In the genomic region with DNA sequence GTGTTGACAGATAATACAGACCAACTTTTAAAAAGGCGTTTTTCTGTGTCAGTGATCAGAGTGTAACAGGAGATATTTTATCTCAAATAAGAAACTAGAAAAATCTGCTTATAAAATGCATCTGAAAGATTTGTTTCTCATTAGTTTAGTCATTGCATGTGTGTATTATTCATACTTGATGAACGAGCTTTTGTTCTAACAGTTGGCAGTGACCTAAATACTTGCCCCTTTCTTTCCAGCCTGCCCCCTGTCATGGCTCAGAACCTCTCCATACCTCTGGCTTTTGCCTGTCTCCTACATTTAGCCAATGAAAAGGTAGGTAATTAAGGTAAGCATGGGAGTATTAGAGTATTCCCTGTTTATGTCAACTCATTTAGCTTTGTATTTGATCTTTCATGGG, we compare ENCODE assay signal across 25 cellular contexts.
"Had no signal": no experiment of that assay in that cellular context is flagged by ENCODE, and none has a peak within 500 bp of the region (broad histone marks: within the 10 kb centered on the region; RNA-seq: fewer than 3 reads in every experiment).

No MANE protein-coding gene starts in this region.

- H3K27me3 Mint-ChIP-seq: naive thymus-derived CD8-positive, alpha-beta T cell; stimulated activated naive CD8-positive, alpha-beta T cell treated with anti-CD3 and anti-CD28 coated beads, Interleukin-15, amount 100 ng/mL, for 72 hours; type B pancreatic cell had no signal

- H3K27ac ChIP-seq: gastrocnemius medialis, heart left ventricle, hepatocyte, left lung, right atrium auricular region, testis, tibial artery had no signal

- H3K9me3 Mint-ChIP-seq: naive thymus-derived CD8-positive, alpha-beta T cell; nephron progenitor cell; stimulated activated naive CD8-positive, alpha-beta T cell treated with anti-CD3 and anti-CD28 coated beads, Interleukin-15, amount 100 ng/mL, for 72 hours; type B pancreatic cell had no signal

- H3K27me3 ChIP-seq: gastrocnemius medialis, heart left ventricle, hepatocyte, left lung, right atrium auricular region, testis, tibial artery had no signal

- H3K36me3 Mint-ChIP-seq: naive thymus-derived CD8-positive, alpha-beta T cell had no signal

- H3K9me3 ChIP-seq: gastrocnemius medialis, heart left ventricle, left lung, right atrium auricular region, testis, tibial artery had no signal

- H3K36me3 ChIP-seq: gastrocnemius medialis, right atrium auricular region, tibial artery had no signal

- H3K4me1 Mint-ChIP-seq: naive thymus-derived CD8-positive, alpha-beta T cell; nephron progenitor cell; stimulated activated naive CD8-positive, alpha-beta T cell treated with anti-CD3 and anti-CD28 coated beads, Interleukin-15, amount 100 ng/mL, for 72 hours had no signal

- H3K4me3 Mint-ChIP-seq: naive thymus-derived CD8-positive, alpha-beta T cell; nephron progenitor cell; stimulated activated naive CD8-positive, alpha-beta T cell treated with anti-CD3 and anti-CD28 coated beads, Interleukin-15, amount 100 ng/mL, for 72 hours; type B pancreatic cell had no signal

- ATAC-seq: gastrocnemius medialis; heart left ventricle; left cardiac atrium; left lung; naive thymus-derived CD8-positive, alpha-beta T cell; sciatic nerve; stimulated activated naive CD8-positive, alpha-beta T cell treated with anti-CD3 and anti-CD28 coated beads, Interleukin-15, amount 100 ng/mL, for 72 hours had no signal

- FAIRE-seq: kidney, urothelium cell line had no signal

- DNase-seq: cortex of kidney; effector CD4-positive, alpha-beta T cell; foreskin fibroblast; gastrocnemius medialis; heart left ventricle; kidney; left cardiac atrium; left lung; mesendoderm; naive thymus-derived CD8-positive, alpha-beta T cell; nephron progenitor cell; stimulated activated CD4-positive, alpha-beta T cell treated with anti-CD3 and anti-CD28 coated beads, Interleukin-12 subunit alpha, Interleukin-12 subunit beta, amount 100 ng/mL, for 4 hours; stimulated activated CD4-positive, alpha-beta T cell treated with anti-CD3 and anti-CD28 coated beads, Interleukin-1b, Interleukin-23, amount 100 ng/mL, for 48 hours; stimulated activated CD4-positive, alpha-beta T cell treated with anti-CD3 and anti-CD28 coated beads, Interleukin-4, amount 100 ng/mL, for 1 hour; stimulated activated CD8-positive, alpha-beta memory T cell treated with anti-CD3 and anti-CD28 coated beads, Interleukin-4, amount 100 ng/mL, for 48 hours; stimulated activated naive CD4-positive, alpha-beta T cell; stimulated activated naive CD8-positive, alpha-beta T cell treated with anti-CD3 and anti-CD28 coated beads, Interleukin-15, amount 100 ng/mL, for 72 hours; testis; tibial artery had no signal

- H3K27ac Mint-ChIP-seq: nephron progenitor cell, type B pancreatic cell had no signal

- H3K4me1 ChIP-seq: gastrocnemius medialis, testis had no signal

- H3K4me3 ChIP-seq: gastrocnemius medialis, heart left ventricle, hepatocyte, left lung, right atrium auricular region, smooth muscle cell, testis, tibial artery had no signal
